ENCODE assay signal across 8 cellular contexts in genomic region chr1:224170748-224171478, GRCh38. TPM values are rescaled to one million over a fixed set of nuclear protein-coding genes. Genes with fewer than 3 reads are reported as not detected.
DNase-seq lines count a peak whose midpoint lies in the region; ATAC-seq and TF ChIP-seq lines count a peak whose summit lies in the region.

No MANE protein-coding gene starts in this region.

- H3K27me3 Mint-ChIP-seq in CD8-positive, alpha-beta memory T cell: no peaks in the 10 kb centered on the region
- no peaks in the 10 kb centered on the region for H3K27me3 Mint-ChIP-seq in activated CD8-positive, alpha-beta T cell treated with anti-CD3 and anti-CD28 coated beads for 36 hours
- no peaks in the 10 kb centered on the region for H3K27me3 Mint-ChIP-seq in activated T-cell treated with anti-CD3 and anti-CD28 coated beads, Interleukin-2, amount 50 U/mL, for 72 hours (ENCODE audit: low read depth)

- peak; percentile 27 for TF ChIP-seq CTCF in activated CD8-positive, alpha-beta T cell treated with anti-CD3 and anti-CD28 coated beads for 36 hours (IDR thresholded peaks at IDR 0.05)

- no peak overlapping the region for H3K27ac ChIP-seq in CD8-positive, alpha-beta memory T cell (ENCODE audit: low read depth, low read length)

- H3K27me3 ChIP-seq in CD8-positive, alpha-beta memory T cell (ENCODE audit: insufficient read depth, low read length, poor library complexity, severe bottlenecking): no peaks in the 10 kb centered on the region

- peaks cover 22 to 31% (median 29%) of the 10 kb centered on the region in 3 donors for H3K4me1 Mint-ChIP-seq in CD8-positive, alpha-beta memory T cell
- H3K4me1 Mint-ChIP-seq in activated CD8-positive, alpha-beta T cell treated with anti-CD3 and anti-CD28 coated beads for 36 hours (ENCODE audit: low read depth): peaks cover 38% of the 10 kb centered on the region
- peaks cover 36% of the 10 kb centered on the region for H3K4me1 Mint-ChIP-seq in activated T-cell treated with anti-CD3 and anti-CD28 coated beads, Interleukin-2, amount 50 U/mL, for 72 hours (ENCODE audit: low read depth)

- peak in 3 of 5 donors; percentile 11 to 53 (median 36) for DNase-seq in CD8-positive, alpha-beta memory T cell
- peak; percentile 60 for DNase-seq in Jurkat, Clone E6-1 (ENCODE audit: low read depth, low spot score)
- DNase-seq in activated CD8-positive, alpha-beta T cell treated with anti-CD3 and anti-CD28 coated beads for 36 hours: peak; percentile 30
- peak; percentile 38 for DNase-seq in iPS-NIHi7 (ENCODE audit: extremely low spot score)
- DNase-seq in NCI-H510A (lab: John Stamatoyannopoulos, UW): no peak
- no peak for DNase-seq in activated T-cell treated with anti-CD3 and anti-CD28 coated beads, Interleukin-2, amount 50 U/mL, for 72 hours
- no peak for DNase-seq in OCI-M2 (lab: John Stamatoyannopoulos, UW; ENCODE audit: unreplicated experiment)
- no peak for DNase-seq in NCI-H146 treated with DMSO at 0.1 percent for 48 hours (lab: John Stamatoyannopoulos, UW; ENCODE audit: unreplicated experiment)

- peak; percentile 40 for ATAC-seq in activated CD8-positive, alpha-beta T cell treated with anti-CD3 and anti-CD28 coated beads for 36 hours
- no peak for ATAC-seq in activated T-cell treated with anti-CD3 and anti-CD28 coated beads, Interleukin-2, amount 50 U/mL, for 72 hours (replicated peaks in 1 of 2)

- H3K4me1 ChIP-seq in CD8-positive, alpha-beta memory T cell (ENCODE audit: insufficient read depth, low read length): peaks cover 28% of the 10 kb centered on the region

- intact Hi-C loops in activated CD8-positive, alpha-beta T cell treated with anti-CD3 and anti-CD28 coated beads for 36 hours (cut with micrococcal nuclease): no loop called here

- no peaks in the 10 kb centered on the region for H3K9me3 ChIP-seq in CD8-positive, alpha-beta memory T cell (ENCODE audit: low read length)

- H3K36me3 ChIP-seq in CD8-positive, alpha-beta memory T cell (ENCODE audit: insufficient read depth, low read length): no peaks in the 10 kb centered on the region

- H3K4me3 Mint-ChIP-seq in CD8-positive, alpha-beta memory T cell: peak overlapping the region in 6 of 7 donors; percentile 10 to 63 (median 54)
- H3K4me3 Mint-ChIP-seq in activated CD8-positive, alpha-beta T cell treated with anti-CD3 and anti-CD28 coated beads for 36 hours: no peak overlapping the region
- H3K4me3 Mint-ChIP-seq in activated T-cell treated with anti-CD3 and anti-CD28 coated beads, Interleukin-2, amount 50 U/mL, for 72 hours: peak overlapping the region in 1 of 2 donors; percentile 62

- no peaks in the 10 kb centered on the region for H3K36me3 Mint-ChIP-seq in CD8-positive, alpha-beta memory T cell
- H3K36me3 Mint-ChIP-seq in activated CD8-positive, alpha-beta T cell treated with anti-CD3 and anti-CD28 coated beads for 36 hours (ENCODE audit: low read depth): peaks cover 6% of the 10 kb centered on the region
- peaks cover 8 to 10% of the 10 kb centered on the region in 2 donors for H3K36me3 Mint-ChIP-seq in activated T-cell treated with anti-CD3 and anti-CD28 coated beads, Interleukin-2, amount 50 U/mL, for 72 hours (ENCODE audit: insufficient read depth in 2 of 2)

- CTCF ChIA-PET in CD8-positive, alpha-beta memory T cell (lab: Charles Lee): interaction anchor here (1.2 to 1.6 kb wide), 2 partner anchors 12 to 22 kb away, joined by 4 to 5 read pairs; partner anchors contain the start of gene DEGS1
- CTCF ChIA-PET in activated CD8-positive, alpha-beta T cell treated with anti-CD3 and anti-CD28 coated beads for 36 hours (lab: Charles Lee): interaction anchor here (1.4 to 5.2 kb wide), 5 partner anchors 11 to 35 kb away, joined by 3 to 22 read pairs (median 6); partner anchors contain the start of gene DEGS1

- no peaks in the 10 kb centered on the region for H3K9me3 Mint-ChIP-seq in CD8-positive, alpha-beta memory T cell
- H3K9me3 Mint-ChIP-seq in activated CD8-positive, alpha-beta T cell treated with anti-CD3 and anti-CD28 coated beads for 36 hours: peaks cover 6% of the 10 kb centered on the region
- peaks cover 5 to 8% of the 10 kb centered on the region in 2 donors for H3K9me3 Mint-ChIP-seq in activated T-cell treated with anti-CD3 and anti-CD28 coated beads, Interleukin-2, amount 50 U/mL, for 72 hours

- H3K27ac Mint-ChIP-seq in CD8-positive, alpha-beta memory T cell: peak overlapping the region in 5 of 8 donors; percentile 3 to 83 (median 50)
- H3K27ac Mint-ChIP-seq in activated CD8-positive, alpha-beta T cell treated with anti-CD3 and anti-CD28 coated beads for 36 hours: no peak overlapping the region
- H3K27ac Mint-ChIP-seq in activated T-cell treated with anti-CD3 and anti-CD28 coated beads, Interleukin-2, amount 50 U/mL, for 72 hours: no peak overlapping the region

- no peak overlapping the region for H3K4me3 ChIP-seq in CD8-positive, alpha-beta memory T cell (ENCODE audit: low read length)
- H3K4me3 ChIP-seq in Jurkat, Clone E6-1 (ENCODE audit: low read length): no peak overlapping the region

- POLR2A ChIA-PET in CD8-positive, alpha-beta memory T cell (lab: Charles Lee): no interaction called here
- POLR2A ChIA-PET in activated CD8-positive, alpha-beta T cell treated with anti-CD3 and anti-CD28 coated beads for 36 hours (lab: Charles Lee): interaction anchor here (3.0 kb wide), 1 partner anchor 12 kb away, joined by 39 read pairs; the partner anchor contains the start of gene DEGS1

RNA-seq across cellular contexts. Expression of gene DEGS1, which starts 12.1 kb away (rescaled TPM):
- 10 to 100 TPM; 46.4 to 46.9 TPM for total RNA-seq in CD8-positive, alpha-beta memory T cell
- polyA plus RNA-seq in CD8-positive, alpha-beta memory T cell: 111 TPM
- polyA plus RNA-seq in Jurkat, Clone E6-1 (2012; ENCODE audit: insufficient read depth, insufficient read length): 29.4 TPM
- 10 to 100 TPM; 32.3 to 33.8 TPM for total RNA-seq in activated CD8-positive, alpha-beta T cell treated with anti-CD3 and anti-CD28 coated beads for 36 hours
- total RNA-seq in activated T-cell treated with anti-CD3 and anti-CD28 coated beads, Interleukin-2, amount 50 U/mL, for 72 hours: 10 to 100 TPM; 26.0 to 43.1 TPM

RNA-seq across cellular contexts. Expression of gene FBXO28, which starts 57.0 kb away (rescaled TPM):
- 10 to 100 TPM; 31.6 to 32.2 TPM for total RNA-seq in CD8-positive, alpha-beta memory T cell
- 16.8 TPM for polyA plus RNA-seq in CD8-positive, alpha-beta memory T cell
- 10.6 TPM for polyA plus RNA-seq in Jurkat, Clone E6-1 (2012; ENCODE audit: insufficient read depth, insufficient read length)
- 10 to 100 TPM; 21.5 to 21.7 TPM for total RNA-seq in activated CD8-positive, alpha-beta T cell treated with anti-CD3 and anti-CD28 coated beads for 36 hours
- total RNA-seq in activated T-cell treated with anti-CD3 and anti-CD28 coated beads, Interleukin-2, amount 50 U/mL, for 72 hours: 10 to 100 TPM; 19.7 to 23.7 TPM

Comparison
In these comparisons a context has a peak if more than half of its experiments do, and no peak if none do; other contexts are left out.
1. DNase-seq: peak in CD8-positive, alpha-beta memory T cell (3 of 5), Jurkat, Clone E6-1 (single experiment), activated CD8-positive, alpha-beta T cell treated with anti-CD3 and anti-CD28 coated beads for 36 hours (single experiment) and iPS-NIHi7 (single experiment); none in NCI-H510A (single experiment), activated T-cell treated with anti-CD3 and anti-CD28 coated beads, Interleukin-2, amount 50 U/mL, for 72 hours (0 of 2), OCI-M2 (single experiment) and NCI-H146 treated with DMSO at 0.1 percent for 48 hours (single experiment).
2. H3K27ac Mint-ChIP-seq: peak in CD8-positive, alpha-beta memory T cell (5 of 8); none in activated CD8-positive, alpha-beta T cell treated with anti-CD3 and anti-CD28 coated beads for 36 hours (single experiment) and activated T-cell treated with anti-CD3 and anti-CD28 coated beads, Interleukin-2, amount 50 U/mL, for 72 hours (single experiment).